ENCODE assay signal across 13 cellular contexts in the genomic region with DNA sequence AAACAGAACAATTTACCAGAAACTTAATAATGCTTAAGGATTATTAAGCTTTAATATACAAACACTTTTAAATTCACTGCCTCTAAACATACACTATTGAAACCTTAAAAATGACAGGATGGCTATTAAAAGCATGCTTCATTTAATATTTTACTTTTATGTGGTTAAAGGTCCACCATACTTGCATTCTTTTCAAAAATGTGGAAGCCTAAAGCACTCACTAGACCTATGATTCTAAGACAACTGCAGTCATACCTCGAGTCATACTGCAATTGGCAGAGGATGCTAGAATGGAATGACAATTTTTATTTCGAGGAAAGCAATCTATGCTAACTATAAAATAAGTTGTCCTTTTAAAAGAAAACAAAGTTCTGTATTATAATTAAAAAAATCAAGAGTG.
DNase-seq lines count a peak whose midpoint lies in the region; ATAC-seq and TF ChIP-seq lines count a peak whose summit lies in the region.
"Had no signal": no experiment of that assay in that cellular context is flagged by ENCODE, and none has a peak within 500 bp of the region (broad histone marks: within the 10 kb centered on the region; RNA-seq: fewer than 3 reads in every experiment).

No MANE protein-coding gene starts in this region.

- H2BK5ac ChIP-seq in mesendoderm (ENCODE audit: low read length) = no peak overlapping the region

- H4K20me1 ChIP-seq in osteoblast (ENCODE audit: insufficient read depth, low read length) = peaks cover 6% of the 10 kb centered on the region

- H4K5ac ChIP-seq in mesendoderm (ENCODE audit: low read length) = no peak overlapping the region

- H3K9me3 Mint-ChIP-seq in activated B cell treated with CpG ODN at 0.5 μM for 24 hours (no peaks in the 10 kb centered on the region), immature natural killer cell (no peaks in the 10 kb centered on the region)
- H3K9me3 Mint-ChIP-seq: CD14-positive monocyte, nephron had no signal

- no peak overlapping the region for H3K4ac ChIP-seq in mesendoderm (ENCODE audit: low read depth, low read length)

- no peak overlapping the region for H3K4me3 ChIP-seq in mesendoderm (ENCODE audit: low read length)
- no peak overlapping the region for H3K4me3 ChIP-seq in osteoblast (ENCODE audit: insufficient read depth, low read length)
- H3K4me3 ChIP-seq: HAP-1, smooth muscle cell had no signal

- H3K27ac ChIP-seq in mesendoderm (ENCODE audit: low read depth, low read length) (no peak overlapping the region), osteoblast (ENCODE audit: low read depth, low read length) (no peak overlapping the region)

- no peak overlapping the region for H3K18ac ChIP-seq in mesendoderm (ENCODE audit: low read length)

- H3K27me3 Mint-ChIP-seq in activated B cell treated with CpG ODN at 0.5 μM for 24 hours (no peaks in the 10 kb centered on the region), immature natural killer cell (ENCODE audit: low read depth in 3 of 3) (peaks cover 7 to 22% (median 9%) of the 10 kb centered on the region in 3 donors)

- H3K79me2 ChIP-seq in mesendoderm (ENCODE audit: control insufficient read depth, insufficient read depth, low read length) = peaks cover 3% of the 10 kb centered on the region
- H3K79me2 ChIP-seq in osteoblast (ENCODE audit: insufficient read depth, low read length) = peaks cover 61% of the 10 kb centered on the region

- POLR2A ChIA-PET in activated B cell treated with CpG ODN at 0.5 μM for 24 hours (lab: Charles Lee) = interaction anchor here (0.9 to 2.2 kb wide), 8 partner anchors 10 to 84 kb away, joined by 3 to 19 read pairs (median 6); partner anchors contain the start of gene PIP4K2A

- no peaks in the 10 kb centered on the region for H3K36me3 ChIP-seq in mesendoderm (ENCODE audit: control insufficient read depth, insufficient read depth, low read length)
- H3K36me3 ChIP-seq in osteoblast (ENCODE audit: insufficient read depth, low read length) = no peaks in the 10 kb centered on the region
- H3K36me3 ChIP-seq: HAP-1 had no signal

- intact Hi-C loops in activated B cell treated with CpG ODN at 0.5 μM for 24 hours (cut with micrococcal nuclease) = no loop called here

- H3K4me1 Mint-ChIP-seq in activated B cell treated with CpG ODN at 0.5 μM for 24 hours (peaks cover 94% of the 10 kb centered on the region), immature natural killer cell (peaks cover 97 to 100% of the 10 kb centered on the region in 2 donors)

- CTCF ChIA-PET in activated B cell treated with CpG ODN at 0.5 μM for 24 hours (lab: Charles Lee) = interaction anchor here (0.8 to 1.1 kb wide), 2 partner anchors 28 to 33 kb away, joined by 3 to 4 read pairs; no protein-coding TSS in a partner anchor

- peaks cover 3% of the 10 kb centered on the region for H3K4me1 ChIP-seq in mesendoderm (ENCODE audit: control insufficient read depth, low read depth, low read length)
- peaks cover 32% of the 10 kb centered on the region for H3K4me1 ChIP-seq in osteoblast (ENCODE audit: insufficient read depth, low read length)

- no peak overlapping the region for H3K4me3 Mint-ChIP-seq in activated B cell treated with CpG ODN at 0.5 μM for 24 hours
- H3K4me3 Mint-ChIP-seq in immature natural killer cell = peak overlapping the region; percentile 49 to 75 (median 65)
- H3K4me3 Mint-ChIP-seq: nephron had no signal

- H3K9ac ChIP-seq in mesendoderm (ENCODE audit: low read length) = no peak overlapping the region

- DNase-seq in AG20443 (ENCODE audit: low spot score) = peak; percentile 24
- DNase-seq in activated B cell treated with CpG ODN at 0.5 μM for 24 hours = no peak
- DNase-seq in immature natural killer cell = no peak
- no peak for DNase-seq in mesendoderm
- no peak for DNase-seq in osteoblast (ENCODE audit: insufficient read length, low spot score, missing footprints)
- DNase-seq in A172 (ENCODE audit: low spot score) = no peak
- DNase-seq: NCI-H2029 treated with DMSO at 0.1 percent for 48 hours had no signal

- no peak overlapping the region for H2AK5ac ChIP-seq in mesendoderm (ENCODE audit: low read length)

- peak overlapping the region; percentile 95 for H3K27ac Mint-ChIP-seq in activated B cell treated with CpG ODN at 0.5 μM for 24 hours
- peak overlapping the region; percentile 94 to 100 (median 96) for H3K27ac Mint-ChIP-seq in immature natural killer cell
- H3K27ac Mint-ChIP-seq: nephron had no signal

- H3K56ac ChIP-seq in mesendoderm (ENCODE audit: low read length) = no peak overlapping the region

- no peak overlapping the region for H2AFZ ChIP-seq in osteoblast (ENCODE audit: low read length)

- TF ChIP-seq CTCF in activated B cell treated with CpG ODN at 0.5 μM for 24 hours (IDR thresholded peaks at IDR 0.05) (no peak), osteoblast (IDR thresholded peaks at IDR 0.05; ENCODE audit: extremely low read depth, low read depth, low read length) (no peak)

- H3K27me3 ChIP-seq in mesendoderm (ENCODE audit: insufficient read depth, low read length, poor library complexity) (no peaks in the 10 kb centered on the region), osteoblast (ENCODE audit: insufficient read depth, low read length) (no peaks in the 10 kb centered on the region)

- WGBS in mesendoderm (ENCODE audit: extremely low coverage, insufficient coverage, low lambda C conversion rate) = no CpG with 5 or more reads among the region's 2 CpGs

- no peak overlapping the region for H4K8ac ChIP-seq in mesendoderm (ENCODE audit: low read depth, low read length)

- H3K9me3 ChIP-seq in osteoblast (ENCODE audit: low read depth, low read length) = no peaks in the 10 kb centered on the region
- H3K9me3 ChIP-seq: HAP-1 had no signal

- H3K36me3 Mint-ChIP-seq in activated B cell treated with CpG ODN at 0.5 μM for 24 hours (ENCODE audit: low read depth) (no peaks in the 10 kb centered on the region), immature natural killer cell (peaks cover 0 to 3% (median 0%) of the 10 kb centered on the region in 3 donors)

- no peak overlapping the region for H3K4me2 ChIP-seq in mesendoderm (ENCODE audit: low read length)
- no peak overlapping the region for H3K4me2 ChIP-seq in osteoblast (ENCODE audit: insufficient read depth, low read length)
- H3K4me2 ChIP-seq: smooth muscle cell had no signal

- H3K23ac ChIP-seq in mesendoderm (ENCODE audit: low read length) = no peak overlapping the region

- H2BK15ac ChIP-seq in mesendoderm (replicated peaks; ENCODE audit: low read depth) = no peak overlapping the region

- peak; percentile 27 for ATAC-seq in GM18511 (IDR thresholded peaks at IDR 0.05; ENCODE audit: unreplicated experiment)
- no peak for ATAC-seq in activated B cell treated with CpG ODN at 0.5 μM for 24 hours (ENCODE audit: low read depth)
- no peak for ATAC-seq in GM21390 (IDR thresholded peaks at IDR 0.05; ENCODE audit: unreplicated experiment)

- peaks cover 1% of the 10 kb centered on the region for H3K79me1 ChIP-seq in mesendoderm (ENCODE audit: low read length)

- H2BK120ac ChIP-seq in mesendoderm (ENCODE audit: low read depth, low read length) = no peak overlapping the region
